ENCODE assay signal across 25 cellular contexts in genomic region chr5:33810491-33811120, GRCh38.
DNase-seq lines count a peak whose midpoint lies in the region; ATAC-seq and TF ChIP-seq lines count a peak whose summit lies in the region.
"Had no signal": no experiment of that assay in that cellular context is flagged by ENCODE, and none has a peak within 500 bp of the region (broad histone marks: within the 10 kb centered on the region; RNA-seq: fewer than 3 reads in every experiment).

No MANE protein-coding gene starts in this region.

- no peak overlapping the region for H3K4ac ChIP-seq in mesendoderm (ENCODE audit: low read depth, low read length)

- H3K23ac ChIP-seq in mesendoderm (ENCODE audit: low read length), result no peak overlapping the region

- intact Hi-C loops in Right ventricle myocardium superior (cut with DNase I), result no loop called here
- intact Hi-C loops in left cardiac atrium (cut with DNase I), result no loop called here
- intact Hi-C loops in uterus (cut with DNase I; ENCODE audit: low total_unique reads), result no loop called here

- no peak overlapping the region for H2BK5ac ChIP-seq in mesendoderm (ENCODE audit: low read length)

- DNase-seq in Right ventricle myocardium superior (no peak), left cardiac atrium (no peak), brain microvascular endothelial cell (no peak), mesendoderm (peak; percentile 36), uterus (peak; percentile 52 to 64), RKO (ENCODE audit: low spot score) (no peak), NCI-H1436 (lab: John Stamatoyannopoulos, UW) (no peak), GM19238 (ENCODE audit: insufficient read length, low spot score) (no peak)
- DNase-seq: activated CD8-positive, alpha-beta T cell treated with anti-CD3 and anti-CD28 coated beads for 36 hours; activated naive CD4-positive, alpha-beta T cell treated with anti-CD3 and anti-CD28 coated beads, Interleukin-2, amount 50 U/mL, for 16 hours; activated T-cell treated with anti-CD3 and anti-CD28 coated beads, Interleukin-2, amount 50 U/mL, for 24 hours; GF-D8; immature natural killer cell; MV-4-11; NCI-H1930; T-helper 1 cell; testis had no signal

- H3K36me3 ChIP-seq in brain microvascular endothelial cell (replicated peaks) (peaks cover 17% of the 10 kb centered on the region), mesendoderm (ENCODE audit: control insufficient read depth, insufficient read depth, low read length) (no peaks in the 10 kb centered on the region), uterus (no peaks in the 10 kb centered on the region)
- H3K36me3 ChIP-seq: BLaER1, heart left ventricle, prostate gland had no signal

- H3K18ac ChIP-seq in mesendoderm (ENCODE audit: low read length), result no peak overlapping the region

- no peak overlapping the region for H3K56ac ChIP-seq in mesendoderm (ENCODE audit: low read length)

- H3K9ac ChIP-seq in mesendoderm (ENCODE audit: low read length), result no peak overlapping the region
- H3K9ac ChIP-seq: BLaER1 had no signal

- H3K79me2 ChIP-seq in mesendoderm (ENCODE audit: control insufficient read depth, insufficient read depth, low read length), result no peaks in the 10 kb centered on the region

- in situ Hi-C loops in brain microvascular endothelial cell (cut with HindIII; ENCODE audit: low pct_ligation_motif_present, low sequenced_read_pairs), result no loop called here

- H3K27ac ChIP-seq in brain microvascular endothelial cell (peak overlapping the region; percentile 81), mesendoderm (ENCODE audit: low read depth, low read length) (no peak overlapping the region), uterus (peak overlapping the region; percentile 11 to 57)
- H3K27ac ChIP-seq: BLaER1, epithelial cell of prostate, prostate gland, VCaP had no signal

- TF ChIP-seq POLR2A in uterus (IDR thresholded peaks at IDR 0.05), result no peak

- H3K4me3 ChIP-seq in brain microvascular endothelial cell (ENCODE audit: low read depth, low read length), result no peak overlapping the region
- no peak overlapping the region for H3K4me3 ChIP-seq in mesendoderm (ENCODE audit: low read length)
- no peak overlapping the region for H3K4me3 ChIP-seq in uterus
- H3K4me3 ChIP-seq: BLaER1, GM12878, heart left ventricle, lung, prostate gland, testis had no signal

- no peak overlapping the region for H4K8ac ChIP-seq in mesendoderm (ENCODE audit: low read depth, low read length)

- H2AK5ac ChIP-seq in mesendoderm (ENCODE audit: low read length), result no peak overlapping the region

- no peak overlapping the region for H4K5ac ChIP-seq in mesendoderm (ENCODE audit: low read length)

- no peaks in the 10 kb centered on the region for H3K79me1 ChIP-seq in mesendoderm (ENCODE audit: low read length)

- TF ChIP-seq CTCF in brain microvascular endothelial cell (IDR thresholded peaks at IDR 0.05; ENCODE audit: low read depth, low read length, missing control alignments) (no peak), uterus (IDR thresholded peaks at IDR 0.05) (no peak)

- ATAC-seq in Right ventricle myocardium superior (ENCODE audit: poor library complexity) (peak; percentile 36), left cardiac atrium (no peak)
- ATAC-seq: activated CD8-positive, alpha-beta T cell treated with anti-CD3 and anti-CD28 coated beads for 36 hours; GM12878; natural killer cell treated with Interleukin-12 subunit alpha and Interleukin-12 subunit beta and Interleukin-15 and Interleukin-18, amount 100 ng/mL, for 72 hours had no signal

- H3K9me3 ChIP-seq in uterus, result no peaks in the 10 kb centered on the region
- H3K9me3 ChIP-seq: BLaER1, heart left ventricle, prostate gland, testis had no signal

- no peak overlapping the region for H3K4me2 ChIP-seq in mesendoderm (ENCODE audit: low read length)
- H3K4me2 ChIP-seq: BLaER1 had no signal

- WGBS in mesendoderm (ENCODE audit: extremely low coverage, insufficient coverage, low lambda C conversion rate), result no CpG with 5 or more reads among the region's 3 CpGs

- H2BK120ac ChIP-seq in mesendoderm (ENCODE audit: low read depth, low read length), result no peak overlapping the region

- H3K4me1 ChIP-seq in mesendoderm (ENCODE audit: control insufficient read depth, low read depth, low read length) (no peaks in the 10 kb centered on the region), uterus (no peaks in the 10 kb centered on the region)
- H3K4me1 ChIP-seq: prostate gland, testis had no signal

- no peaks in the 10 kb centered on the region for H3K27me3 ChIP-seq in brain microvascular endothelial cell (replicated peaks)
- no peaks in the 10 kb centered on the region for H3K27me3 ChIP-seq in mesendoderm (ENCODE audit: insufficient read depth, low read length, poor library complexity)
- H3K27me3 ChIP-seq in uterus, result no peaks in the 10 kb centered on the region
- H3K27me3 ChIP-seq: BLaER1, heart left ventricle, testis had no signal

- H2BK15ac ChIP-seq in mesendoderm (replicated peaks; ENCODE audit: low read depth), result no peak overlapping the region

Comparison
In these comparisons a context has a peak if more than half of its experiments do, and no peak if none do; other contexts are left out.
1. DNase-seq: peak in mesendoderm (single experiment) and uterus (2 of 2); none in Right ventricle myocardium superior (single experiment), left cardiac atrium (single experiment), brain microvascular endothelial cell (single experiment), RKO (single experiment), NCI-H1436 (single experiment) and GM19238 (single experiment).